In the genomic region with DNA sequence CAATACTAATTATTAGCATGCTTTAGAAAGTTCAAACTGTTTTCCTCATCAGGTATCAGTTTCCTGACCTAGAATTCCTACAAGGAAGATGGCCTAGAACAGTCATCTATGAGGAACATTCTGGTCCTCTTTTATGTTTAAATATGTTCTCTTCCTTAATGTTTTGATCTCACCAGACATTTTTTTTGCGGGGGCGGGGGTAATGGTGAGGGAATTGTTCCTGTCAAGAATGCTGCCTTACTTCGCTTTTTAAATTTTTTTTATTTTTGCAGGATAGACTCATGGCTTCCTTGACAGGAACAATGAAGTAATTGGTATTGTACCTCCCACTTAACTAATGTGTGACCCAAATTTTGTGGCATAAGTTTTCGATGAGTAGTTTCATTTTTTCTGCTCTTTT, we compare ENCODE assay signal across 40 cellular contexts. TPM values are rescaled to one million over a fixed set of nuclear protein-coding genes. Genes with fewer than 3 reads are reported as not detected.
"Had no signal": no experiment of that assay in that cellular context is flagged by ENCODE, and none has a peak within 500 bp of the region (broad histone marks: within the 10 kb centered on the region; RNA-seq: fewer than 3 reads in every experiment).

No MANE protein-coding gene starts in this region.

- H3K27ac ChIP-seq: adrenal gland, body of pancreas, brain microvascular endothelial cell, breast epithelium, VCaP had no signal

- ATAC-seq: activated CD8-positive, alpha-beta T cell treated with anti-CD3 and anti-CD28 coated beads for 36 hours; activated naive CD4-positive, alpha-beta T cell treated with anti-CD3 and anti-CD28 coated beads, Interleukin-2, amount 50 U/mL, for 72 hours; activated T-cell treated with anti-CD3 and anti-CD28 coated beads, Interleukin-2, amount 50 U/mL, for 4 hours; activated T-cell treated with anti-CD3 and anti-CD28 coated beads, Interleukin-2, amount 50 U/mL, for 72 hours; activated T-helper 17 cell treated with anti-CD3 and anti-CD28 coated beads, Interleukin-2, amount 50 U/mL, for 72 hours; body of pancreas had no signal

- DNase-seq: activated B cell treated with CpG ODN at 0.5 μM for 24 hours; activated CD4-positive, alpha-beta memory T cell treated with anti-CD3 and anti-CD28 coated beads for 36 hours; activated CD4-positive, alpha-beta T cell treated with anti-CD3 and anti-CD28 coated beads for 4 hours; activated CD4-positive, alpha-beta T cell treated with anti-CD3 and anti-CD28 coated beads, Interleukin-2, amount 10 ng/mL, durations not matched to agents 24 days and 14 days; activated CD4-positive, alpha-beta T cell treated with anti-CD3 and anti-CD28 coated beads, Interleukin-2, amount 50 U/mL, for 1 hour; activated CD4-positive, alpha-beta T cell treated with anti-CD3 and anti-CD28 coated beads, Interleukin-2, amount 50 U/mL, for 4 hours; activated CD4-positive, CD25-positive, alpha-beta regulatory T cell treated with anti-CD3 and anti-CD28 coated beads, Interleukin-2, amount 50 U/mL, for 72 hours; activated CD8-positive, alpha-beta memory T cell treated with anti-CD3 and anti-CD28 coated beads, Interleukin-2, amount 50 U/mL, for 4 hours; activated CD8-positive, alpha-beta T cell treated with anti-CD3 and anti-CD28 coated beads for 36 hours; activated effector memory CD4-positive, alpha-beta T cell treated with anti-CD3 and anti-CD28 coated beads, Interleukin-2, amount 50 U/mL, for 16 hours; activated gamma-delta T cell treated with Interleukin-2 at 50 U/mL for 16 hours; activated naive CD4-positive, alpha-beta T cell; activated naive CD4-positive, alpha-beta T cell treated with anti-CD3 and anti-CD28 coated beads for 36 hours; activated naive CD4-positive, alpha-beta T cell treated with anti-CD3 and anti-CD28 coated beads, Interleukin-2, amount 50 U/mL, for 16 hours; activated naive CD8-positive, alpha-beta T cell treated with anti-CD3 and anti-CD28 coated beads for 36 hours; activated T-cell treated with anti-CD3 and anti-CD28 coated beads for 4 hours; activated T-cell treated with anti-CD3 and anti-CD28 coated beads, Interleukin-2, amount 50 U/mL, for 1 hour; activated T-cell treated with anti-CD3 and anti-CD28 coated beads, Interleukin-2, amount 50 U/mL, for 4 hours; activated T-cell treated with anti-CD3 and anti-CD28 coated beads, Interleukin-2, amount 50 U/mL, for 72 hours; adrenal gland; amniotic stem cell; aorta; body of pancreas; brain microvascular endothelial cell; cerebellar nuclear complex; T-helper 1 cell; T-helper 2 cell; T-helper 9 cell had no signal

- H3K4me3 Mint-ChIP-seq: activated B cell treated with CpG ODN at 0.5 μM for 24 hours; activated CD4-positive, alpha-beta memory T cell treated with anti-CD3 and anti-CD28 coated beads for 36 hours; activated CD4-positive, alpha-beta T cell treated with anti-CD3 and anti-CD28 coated beads, Interleukin-2, amount 10 ng/mL, durations not matched to agents 24 days and 14 days; activated CD8-positive, alpha-beta T cell treated with anti-CD3 and anti-CD28 coated beads for 36 hours; activated naive CD4-positive, alpha-beta T cell treated with anti-CD3 and anti-CD28 coated beads for 36 hours; activated naive CD8-positive, alpha-beta T cell treated with anti-CD3 and anti-CD28 coated beads for 36 hours; activated T-cell treated with anti-CD3 and anti-CD28 coated beads, Interleukin-2, amount 50 U/mL, for 4 hours; activated T-cell treated with anti-CD3 and anti-CD28 coated beads, Interleukin-2, amount 50 U/mL, for 72 hours; activated T-helper 1 cell treated with anti-CD3 and anti-CD28 coated beads, Interleukin-12 subunit alpha, Interleukin-12 subunit beta, Interleukin-2, Interleukin-4 antibody, amounts not matched to agents 30 ng/mL and 10 ng/mL and 1 ng/mL, durations not matched to agents 14 hours and 24 hours and 36 hours; activated T-helper 17 cell treated with anti-CD3 and anti-CD28 coated beads, Interleukin-2, amount 50 U/mL, for 72 hours; central memory CD8-positive, alpha-beta T cell; T-helper 1 cell treated with Interleukin-12 subunit alpha and Interleukin-12 subunit beta and Interleukin-4 antibody, amounts not matched to agents 30 μg/mL and 1 μg/mL, for 36 hours; T-helper 2 cell treated with Interferon-gamma antibody and Interleukin-4, amounts not matched to agents 5 μg/mL and 100 μg/mL, for 36 hours had no signal

- H3K36me3 Mint-ChIP-seq: activated CD4-positive, alpha-beta memory T cell treated with anti-CD3 and anti-CD28 coated beads for 36 hours; activated naive CD4-positive, alpha-beta T cell treated with anti-CD3 and anti-CD28 coated beads, Interleukin-2, amount 50 U/mL, for 72 hours; activated naive CD8-positive, alpha-beta T cell treated with anti-CD3 and anti-CD28 coated beads for 36 hours had no signal

- H3K9me3 Mint-ChIP-seq: activated CD4-positive, alpha-beta T cell treated with anti-CD3 and anti-CD28 coated beads, Interleukin-2, amount 10 ng/mL, durations not matched to agents 24 days and 14 days; activated CD8-positive, alpha-beta T cell treated with anti-CD3 and anti-CD28 coated beads for 36 hours; activated T-helper 1 cell treated with anti-CD3 and anti-CD28 coated beads, Interleukin-12 subunit alpha, Interleukin-12 subunit beta, Interleukin-2, Interleukin-4 antibody, amounts not matched to agents 30 ng/mL and 10 ng/mL and 1 ng/mL, durations not matched to agents 14 hours and 24 hours and 36 hours; activated T-helper 17 cell treated with anti-CD3 and anti-CD28 coated beads, Interleukin-2, amount 50 U/mL, for 72 hours; T-helper 1 cell treated with Interleukin-12 subunit alpha and Interleukin-12 subunit beta and Interleukin-4 antibody, amounts not matched to agents 30 μg/mL and 1 μg/mL, for 36 hours; T-helper 2 cell treated with Interferon-gamma antibody and Interleukin-4, amounts not matched to agents 5 μg/mL and 100 μg/mL, for 36 hours had no signal

- H3K27me3 Mint-ChIP-seq: activated CD8-positive, alpha-beta T cell treated with anti-CD3 and anti-CD28 coated beads for 36 hours; activated naive CD8-positive, alpha-beta T cell treated with anti-CD3 and anti-CD28 coated beads for 36 hours had no signal

- H3K27ac Mint-ChIP-seq: activated B cell treated with CpG ODN at 0.5 μM for 24 hours; activated CD4-positive, alpha-beta memory T cell treated with anti-CD3 and anti-CD28 coated beads for 36 hours; activated CD4-positive, alpha-beta T cell treated with anti-CD3 and anti-CD28 coated beads, Interleukin-2, amount 10 ng/mL, durations not matched to agents 24 days and 14 days; activated CD8-positive, alpha-beta T cell treated with anti-CD3 and anti-CD28 coated beads for 36 hours; activated naive CD4-positive, alpha-beta T cell treated with anti-CD3 and anti-CD28 coated beads for 36 hours; activated naive CD4-positive, alpha-beta T cell treated with anti-CD3 and anti-CD28 coated beads, Interleukin-2, amount 50 U/mL, for 72 hours; activated naive CD8-positive, alpha-beta T cell treated with anti-CD3 and anti-CD28 coated beads for 36 hours; activated T-cell treated with anti-CD3 and anti-CD28 coated beads, Interleukin-2, amount 50 U/mL, for 72 hours; activated T-helper 1 cell treated with anti-CD3 and anti-CD28 coated beads, Interleukin-12 subunit alpha, Interleukin-12 subunit beta, Interleukin-2, Interleukin-4 antibody, amounts not matched to agents 30 ng/mL and 10 ng/mL and 1 ng/mL, durations not matched to agents 14 hours and 24 hours and 36 hours; activated T-helper 17 cell treated with anti-CD3 and anti-CD28 coated beads, Interleukin-2, amount 50 U/mL, for 72 hours; T-helper 1 cell treated with Interleukin-12 subunit alpha and Interleukin-12 subunit beta and Interleukin-4 antibody, amounts not matched to agents 30 μg/mL and 1 μg/mL, for 36 hours; T-helper 2 cell treated with Interferon-gamma antibody and Interleukin-4, amounts not matched to agents 5 μg/mL and 100 μg/mL, for 36 hours had no signal

- H3K4me1 Mint-ChIP-seq: activated B cell treated with CpG ODN at 0.5 μM for 24 hours; activated CD4-positive, alpha-beta T cell treated with anti-CD3 and anti-CD28 coated beads, Interleukin-2, amount 10 ng/mL, durations not matched to agents 24 days and 14 days; activated naive CD8-positive, alpha-beta T cell treated with anti-CD3 and anti-CD28 coated beads for 36 hours; activated T-helper 17 cell treated with anti-CD3 and anti-CD28 coated beads, Interleukin-2, amount 50 U/mL, for 72 hours; central memory CD8-positive, alpha-beta T cell had no signal

RNA-seq across cellular contexts. Expression of a gene that starts 44.3 kb away (rescaled TPM):
- total RNA-seq: activated CD4-positive, alpha-beta memory T cell treated with anti-CD3 and anti-CD28 coated beads for 36 hours; activated CD4-positive, alpha-beta T cell treated with anti-CD3 and anti-CD28 coated beads, Interleukin-2, amount 10 ng/mL, durations not matched to agents 24 days and 14 days; activated CD8-positive, alpha-beta memory T cell treated with anti-CD3 and anti-CD28 coated beads for 36 hours; activated CD8-positive, alpha-beta T cell treated with anti-CD3 and anti-CD28 coated beads for 36 hours; activated naive CD4-positive, alpha-beta T cell treated with anti-CD3 and anti-CD28 coated beads for 36 hours; activated naive CD4-positive, alpha-beta T cell treated with anti-CD3 and anti-CD28 coated beads, Interleukin-2, amount 50 U/mL, for 72 hours; activated naive CD8-positive, alpha-beta T cell treated with anti-CD3 and anti-CD28 coated beads for 36 hours; activated T-cell treated with anti-CD3 and anti-CD28 coated beads, Interleukin-2, amount 50 U/mL, for 4 hours; activated T-cell treated with anti-CD3 and anti-CD28 coated beads, Interleukin-2, amount 50 U/mL, for 72 hours; activated T-helper 1 cell treated with anti-CD3 and anti-CD28 coated beads, Interleukin-12 subunit alpha, Interleukin-12 subunit beta, Interleukin-2, Interleukin-4 antibody, amounts not matched to agents 30 ng/mL and 10 ng/mL and 1 ng/mL, durations not matched to agents 14 hours and 24 hours and 36 hours; activated T-helper 17 cell treated with anti-CD3 and anti-CD28 coated beads, Interleukin-2, amount 50 U/mL, for 72 hours; astrocyte; cardiac septum; chondrocyte had no signal
